8 cellular contexts compared by ENCODE assay signal in genomic region chr16:79194291-79194690, GRCh38.
"Had no signal": no experiment of that assay in that cellular context is flagged by ENCODE, and none has a peak within 500 bp of the region (broad histone marks: within the 10 kb centered on the region; RNA-seq: fewer than 3 reads in every experiment).

No MANE protein-coding gene starts in this region.

- H3K36me3 Mint-ChIP-seq: IgD-negative memory B cell had no signal

- H3K4me2 ChIP-seq: GM23338, KMS-11 had no signal

- H3K9ac ChIP-seq: KMS-11 had no signal

- H2AFZ ChIP-seq: GM23338 had no signal

- H3K4me3 ChIP-seq: GM23338 had no signal

- H3K27ac Mint-ChIP-seq: GM23338, H9, IgD-negative memory B cell had no signal

- ATAC-seq: GM23338, HepG2 had no signal

- H3K9me3 Mint-ChIP-seq: IgD-negative memory B cell had no signal

- H3K27ac ChIP-seq: HL-60, KMS-11 had no signal

- DNase-seq: H9, HCEC 1CT, KBM-7 had no signal

- H3K4me3 Mint-ChIP-seq: GM23338, H9, IgD-negative memory B cell had no signal
